ENCODE assay signal across 11 cellular contexts in the genomic region with DNA sequence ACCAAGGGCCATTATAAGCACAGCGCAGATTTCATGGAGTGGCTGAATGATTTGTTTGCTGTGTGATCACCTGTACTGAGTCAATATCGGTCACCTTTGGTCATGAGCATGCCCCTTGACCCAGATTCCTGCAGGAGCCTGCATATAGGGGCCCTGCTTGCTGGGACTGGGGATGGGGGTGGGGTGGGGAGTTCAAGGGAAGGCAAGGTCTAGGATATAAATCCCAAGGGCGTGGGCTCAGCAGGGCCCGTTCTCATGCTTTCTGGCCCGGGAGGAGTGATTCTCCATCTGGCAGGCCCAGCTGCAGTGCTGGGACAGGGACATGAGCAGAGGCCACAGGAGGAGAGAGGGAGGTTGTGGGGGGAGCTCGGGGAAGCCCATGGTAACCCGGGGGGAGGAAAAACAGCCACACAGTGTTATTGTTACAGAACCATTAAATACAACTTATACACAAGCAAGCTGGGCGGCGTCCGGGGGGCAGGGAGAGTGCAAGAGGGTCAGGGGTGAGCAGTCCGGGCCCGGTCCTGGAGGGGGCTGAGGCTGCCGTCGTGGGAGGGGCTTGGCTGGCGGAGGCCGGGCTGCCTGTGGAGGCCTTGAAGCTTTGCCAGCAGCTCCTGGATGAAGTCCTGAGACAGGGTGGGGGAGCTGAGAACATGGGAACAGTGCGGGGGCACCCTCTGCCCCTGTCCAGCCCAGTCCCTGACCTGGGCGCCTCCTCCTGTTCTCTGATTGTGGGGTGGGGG. TPM values are rescaled to one million over a fixed set of nuclear protein-coding genes. Genes with fewer than 3 reads are reported as not detected.
DNase-seq lines count a peak whose midpoint lies in the region; ATAC-seq, FAIRE-seq and TF ChIP-seq lines count a peak whose summit lies in the region.
"Had no signal": no experiment of that assay in that cellular context is flagged by ENCODE, and none has a peak within 500 bp of the region (broad histone marks: within the 10 kb centered on the region; RNA-seq: fewer than 3 reads in every experiment).

No MANE protein-coding gene starts in this region.

- TF ChIP-seq CTCF in lung (IDR thresholded peaks at IDR 0.05; ENCODE audit: control extremely low read depth, extremely low read depth), result no peak
- TF ChIP-seq CTCF in natural killer cell (IDR thresholded peaks at IDR 0.05), result no peak

- intact Hi-C loops in natural killer cell (cut with micrococcal nuclease), result no loop called here

- H3K9me3 Mint-ChIP-seq in natural killer cell, result no peaks in the 10 kb centered on the region

- H3K27me3 Mint-ChIP-seq in natural killer cell (ENCODE audit: low read depth in 2 of 2), result peaks cover 10 to 21% of the 10 kb centered on the region in 2 donors

- H3K27me3 ChIP-seq in duodenal mucosa (ENCODE audit: control insufficient read depth in 1 of 2, insufficient read depth in 2 of 2, low read length in 2 of 2) (peaks cover 0 to 3% of the 10 kb centered on the region in 2 donors), lung (ENCODE audit: control insufficient read depth, insufficient read depth) (no peaks in the 10 kb centered on the region), stomach smooth muscle (ENCODE audit: control insufficient read depth in 1 of 2, insufficient read depth in 2 of 2, low read length in 2 of 2) (no peaks in the 10 kb centered on the region)

- H3K4me1 ChIP-seq in duodenal mucosa (ENCODE audit: control insufficient read depth in 1 of 2, insufficient read depth in 2 of 2, low read length in 2 of 2) (peaks cover 18 to 28% of the 10 kb centered on the region in 2 donors), lung (ENCODE audit: control insufficient read depth in 2 of 2, insufficient read depth in 2 of 2, low read length in 2 of 2) (peaks cover 0 to 12% of the 10 kb centered on the region in 2 donors), stomach smooth muscle (ENCODE audit: control insufficient read depth, insufficient read depth, low read length) (peaks cover 58% of the 10 kb centered on the region)

- peak overlapping the region; percentile 25 to 49 for H3K9ac ChIP-seq in duodenal mucosa (ENCODE audit: low read depth in 1 of 2, low read length in 2 of 2)
- H3K9ac ChIP-seq in stomach smooth muscle (ENCODE audit: low read length in 2 of 2), result peak overlapping the region; percentile 98 to 100

- no peak for TF ChIP-seq POLR2A in H54 (IDR thresholded peaks at IDR 0.05; ENCODE audit: low read depth, low read length)

- 32 to 62% methylated on average over 18 of the region's 18 CpGs for WGBS in lung, 2 donors

- DNase-seq in NCI-H2227 (lab: John Stamatoyannopoulos, UW; ENCODE audit: unreplicated experiment) (peak; percentile 81), lung (ENCODE audit: low spot score) (no peak), DMS79 treated with DMSO at 0.1 percent for 48 hours (lab: John Stamatoyannopoulos, UW) (no peak), natural killer cell (no peak), H54 (ENCODE audit: insufficient read length, low spot score) (no peak)
- DNase-seq: foreskin melanocyte had no signal

- FAIRE-seq in H54 (lab: Jason Lieb, UNC), result no peak
- FAIRE-seq: GM12878 had no signal

- H3K27ac ChIP-seq in duodenal mucosa (ENCODE audit: low read depth, low read length), result peak overlapping the region; percentile 77
- peak overlapping the region; percentile 48 to 83 for H3K27ac ChIP-seq in lung (ENCODE audit: low read depth in 1 of 2, low read length in 1 of 2)
- H3K27ac ChIP-seq in stomach smooth muscle (ENCODE audit: low read length), result peak overlapping the region; percentile 100
- H3K27ac ChIP-seq: VCaP had no signal

- ATAC-seq in lung (ENCODE audit: insufficient read depth, low FRiP score) (no peak), natural killer cell (no peak)
- no peak for ATAC-seq in activated CD4-positive, CD25-positive, alpha-beta regulatory T cell treated with anti-CD3 and anti-CD28 coated beads, Interleukin-2, amount 50 U/mL, for 24 hours
- ATAC-seq: GM12878 had no signal

- H3K4me3 ChIP-seq in duodenal mucosa (ENCODE audit: low read depth in 1 of 2, low read length in 2 of 2) (peak overlapping the region in 1 of 2 donors; percentile 15), lung (no peak overlapping the region), stomach smooth muscle (ENCODE audit: low read length in 2 of 2) (peak overlapping the region; percentile 84 to 98)
- H3K4me3 ChIP-seq: GM12878 had no signal

- no peaks in the 10 kb centered on the region for H3K4me1 Mint-ChIP-seq in natural killer cell

- no peak overlapping the region for H3K27ac Mint-ChIP-seq in natural killer cell

- no peaks in the 10 kb centered on the region for H3K36me3 ChIP-seq in duodenal mucosa (ENCODE audit: control insufficient read depth in 1 of 2, insufficient read depth in 2 of 2, low read length in 2 of 2)
- H3K36me3 ChIP-seq in lung (ENCODE audit: control insufficient read depth in 2 of 2, insufficient read depth in 2 of 2, low read length in 2 of 2), result no peaks in the 10 kb centered on the region
- H3K36me3 ChIP-seq in stomach smooth muscle (ENCODE audit: control insufficient read depth in 2 of 2, insufficient read depth in 2 of 2, low read length in 2 of 2), result peaks cover 0 to 4% of the 10 kb centered on the region in 2 donors

- no peak overlapping the region for H3K4me3 Mint-ChIP-seq in natural killer cell

- H3K36me3 Mint-ChIP-seq in natural killer cell, result no peaks in the 10 kb centered on the region

- H3K9me3 ChIP-seq in duodenal mucosa (ENCODE audit: control insufficient read depth in 1 of 2, low read length in 2 of 2) (no peaks in the 10 kb centered on the region), lung (ENCODE audit: control insufficient read depth in 2 of 2, insufficient read depth in 1 of 2, low read length in 1 of 2) (no peaks in the 10 kb centered on the region), stomach smooth muscle (ENCODE audit: control insufficient read depth in 2 of 2, low read length in 2 of 2) (no peaks in the 10 kb centered on the region)

RNA-seq across cellular contexts. Expression of a gene that starts 5.2 kb away (rescaled TPM):
- total RNA-seq in lung (100 to 1,000 TPM in 1 of 2 donors, 10 to 100 TPM in 1; 12.4 to 124 TPM), natural killer cell (1 to 10 TPM in 2 of 3 donors, not detected in 1; 1.1 to 1.6 TPM)
- 100 to 1,000 TPM in 1 of 2 donors, 10 to 100 TPM in 1; 80.9 to 166 TPM for polyA plus RNA-seq in lung
- total RNA-seq: GM12878 had no signal
- polyA plus RNA-seq: GM12878 had no signal

RNA-seq across cellular contexts. Expression of a gene that starts 13.4 kb away (rescaled TPM):
- total RNA-seq in lung (100 to 1,000 TPM; 145 to 240 TPM), natural killer cell (10 to 100 TPM in 1 of 3 donors, 1 to 10 TPM in 2; 2.7 to 13.7 (median 6.9) TPM)
- polyA plus RNA-seq in lung, result 100 to 1,000 TPM; 255 to 259 TPM

RNA-seq across cellular contexts. Expression of a gene that starts 27.0 kb away (rescaled TPM):
- total RNA-seq in lung, result 1 to 10 TPM; 1.3 to 1.7 TPM
- polyA plus RNA-seq in lung, result 1 to 10 TPM in 1 of 2 donors, not detected in 1; 1.4 TPM
- total RNA-seq in natural killer cell, result not detected

RNA-seq across cellular contexts. Expression of a gene that starts 53.1 kb away (rescaled TPM):
- total RNA-seq in lung (10 to 100 TPM; 32.0 to 91.8 TPM), natural killer cell (1 to 10 TPM in 2 of 3 donors, not detected in 1; 1.5 to 4.0 TPM)
- polyA plus RNA-seq in lung, result 100 to 1,000 TPM; 170 to 687 TPM

Comparison
In these comparisons a context has a peak if more than half of its experiments do, and no peak if none do; other contexts are left out.
1. RNA of a gene that starts 5.2 kb away (total RNA-seq): 12.4 to 124 TPM in lung; 1.1 to 1.6 TPM in natural killer cell; every median in the first group is over 4 times any median in the second.
2. RNA of a gene that starts 13.4 kb away (total RNA-seq): 145 to 240 TPM in lung; 2.7 to 13.7 TPM in natural killer cell; every median in the first group is over 4 times any median in the second.
3. Peak in every context shown above with its lines, with median percentiles within 50 percentile points of each other: H3K27ac ChIP-seq.